In the genomic region with DNA sequence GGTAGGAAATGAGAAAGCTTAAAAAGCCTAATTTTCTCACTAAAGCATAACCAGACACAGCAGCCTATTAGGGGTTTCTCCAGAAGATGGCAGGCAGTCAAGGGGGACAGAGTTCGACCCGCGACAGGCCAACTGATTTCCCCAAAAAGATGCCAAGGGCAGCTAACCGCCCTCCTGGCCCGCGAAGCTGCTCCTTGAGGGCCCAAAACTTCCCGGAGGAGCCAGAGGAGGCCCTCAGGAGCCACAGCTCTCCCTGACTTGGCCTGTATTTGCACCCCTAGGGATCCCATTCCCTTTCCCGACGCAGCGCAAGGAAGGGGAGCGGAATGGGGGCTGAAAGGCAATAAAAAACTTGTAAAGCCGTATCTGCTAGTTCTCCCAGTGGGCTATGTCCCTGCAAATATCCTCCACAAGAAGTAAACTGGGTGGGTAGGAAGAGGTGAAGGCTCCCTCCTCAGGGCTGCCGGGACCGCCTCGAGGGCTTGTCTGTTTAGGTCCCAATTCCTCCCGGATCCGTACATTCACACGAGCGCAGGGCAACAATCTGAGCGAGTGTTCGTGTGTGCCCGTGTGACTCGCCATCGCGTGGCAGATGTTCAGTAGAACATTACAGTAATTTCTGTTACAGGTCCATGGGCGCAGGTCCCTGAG, we compare ENCODE assay signal across 8 cellular contexts. TPM values are rescaled to one million over a fixed set of nuclear protein-coding genes. Genes with fewer than 3 reads are reported as not detected.
DNase-seq lines count a peak whose midpoint lies in the region; ATAC-seq and TF ChIP-seq lines count a peak whose summit lies in the region.

No MANE protein-coding gene starts in this region.

- ATAC-seq in GM18505 (IDR thresholded peaks at IDR 0.05; ENCODE audit: unreplicated experiment) (peak; percentile 5), HG02759 (IDR thresholded peaks at IDR 0.05; ENCODE audit: unreplicated experiment) (peak; percentile 2), Right ventricle myocardium superior (ENCODE audit: poor library complexity) (peak; percentile 36), GM18858 (IDR thresholded peaks at IDR 0.05; ENCODE audit: unreplicated experiment) (no peak)

- H3K4me3 ChIP-seq in WI38 (ENCODE audit: low read depth, low read length), result peak overlapping the region; percentile 97
- peak overlapping the region; percentile 93 for H3K4me3 ChIP-seq in retinal pigment epithelial cell (ENCODE audit: low read length)

- TF ChIP-seq POLR2A in GM18505 (IDR thresholded peaks at IDR 0.05; ENCODE audit: borderline replicate concordance, extremely low read depth, insufficient read depth, insufficient read length), result no peak

- DNase-seq in Right ventricle myocardium superior (no peak), retinal pigment epithelial cell (ENCODE audit: low read depth) (no peak), HK-2 (ENCODE audit: unreplicated experiment) (no peak), AG20443 (ENCODE audit: low spot score) (no peak)

- intact Hi-C loops in Right ventricle myocardium superior (cut with DNase I), result no loop called here

- TF ChIP-seq CTCF in WI38 (IDR thresholded peaks at IDR 0.05; ENCODE audit: low read depth, low read length) (no peak), retinal pigment epithelial cell (conservative IDR thresholded peaks at IDR 0.05; ENCODE audit: low read depth, low read length) (no peak)

RNA-seq across cellular contexts. Expression of a gene that starts 0.8 kb away (rescaled TPM):
- 45.1 TPM for total RNA-seq in Right ventricle myocardium superior
